8 cellular contexts compared by ENCODE assay signal in genomic region chr10:26859241-26860025, GRCh38. TPM values are rescaled to one million over a fixed set of nuclear protein-coding genes. Genes with fewer than 3 reads are reported as not detected.
DNase-seq lines count a peak whose midpoint lies in the region; ATAC-seq and TF ChIP-seq lines count a peak whose summit lies in the region.

No MANE protein-coding gene starts in this region.

- DNase-seq in H9 (no peak), DMS79 (lab: John Stamatoyannopoulos, UW) (no peak), NCI-H446 (lab: John Stamatoyannopoulos, UW) (no peak), NCI-H526 (lab: John Stamatoyannopoulos, UW) (no peak)

- ATAC-seq in gastroesophageal sphincter (no peak), GM19467 (IDR thresholded peaks at IDR 0.05; ENCODE audit: unreplicated experiment) (no peak)

- no peak overlapping the region for H4K8ac ChIP-seq in H9 (replicated peaks; ENCODE audit: insufficient read length, low read depth, low read length)

- peak overlapping the region; percentile 95 for H3K4me2 ChIP-seq in H9 (ENCODE audit: insufficient read depth, insufficient read length, low read length)

- H2AFZ ChIP-seq in H9 (ENCODE audit: low read length): no peak overlapping the region

- H3K27ac ChIP-seq in H9 (ENCODE audit: insufficient read length, low read depth, low read length) (no peak overlapping the region), VCaP (peak overlapping the region; percentile 90), gastroesophageal sphincter (peak overlapping the region; percentile 79 to 98 (median 94)), skin epidermis (peak overlapping the region in 20 of 21 experiments; percentile 96 to 100 (median 99))

- H3K27me3 Mint-ChIP-seq in H9 (ENCODE audit: low read depth): peaks cover 4% of the 10 kb centered on the region; the same call in 1 of the 2 replicates

- peaks cover 5% of the 10 kb centered on the region for H3K23me2 ChIP-seq in H9 (ENCODE audit: insufficient read length, low read depth, low read length, poor library complexity, severe bottlenecking)

- H2BK120ac ChIP-seq in H9 (ENCODE audit: low read depth, low read length, poor library complexity, severe bottlenecking): no peak overlapping the region

- peak overlapping the region; percentile 67 to 97 for H3K4me3 ChIP-seq in gastroesophageal sphincter
- H3K4me3 ChIP-seq in skin epidermis: peak overlapping the region; percentile 84 to 99 (median 96)

- H2BK15ac ChIP-seq in H9 (ENCODE audit: low read depth, low read length): no peak overlapping the region

- no peaks in the 10 kb centered on the region for H3K9me3 ChIP-seq in H9 (ENCODE audit: control insufficient read depth, low read depth, low read length)
- H3K9me3 ChIP-seq in gastroesophageal sphincter: no peaks in the 10 kb centered on the region

- no peak overlapping the region for H4K91ac ChIP-seq in H9 (ENCODE audit: insufficient read length, low read depth, low read length)

- peaks cover 4% of the 10 kb centered on the region for H3K79me1 ChIP-seq in H9 (ENCODE audit: insufficient read depth, low read depth, low read length, poor library complexity, severe bottlenecking)

- H3K79me2 ChIP-seq in H9 (ENCODE audit: insufficient read depth, low read length): peaks cover 32% of the 10 kb centered on the region; the same call in 1 of the 2 replicates

- H3K4me3 Mint-ChIP-seq in H9: peak overlapping the region; percentile 99

- H3K9me3 Mint-ChIP-seq in H9: no peaks in the 10 kb centered on the region

- no peak overlapping the region for H3K14ac ChIP-seq in H9 (ENCODE audit: insufficient read depth, low read length)

- no peak overlapping the region for H3K4ac ChIP-seq in H9 (ENCODE audit: low read depth, low read length)

- no peak overlapping the region for H3K18ac ChIP-seq in H9 (ENCODE audit: insufficient read length, low read depth, low read length)

- peak overlapping the region; percentile 78 for H3K9ac ChIP-seq in H9 (ENCODE audit: extremely low read depth, insufficient read length, low read length)

- no peak overlapping the region for H3K56ac ChIP-seq in H9 (ENCODE audit: insufficient read length, low read depth, low read length)

- H4K20me1 ChIP-seq in H9 (ENCODE audit: control insufficient read depth, insufficient read depth, insufficient read length): no peaks in the 10 kb centered on the region

- no peak overlapping the region for H4K5ac ChIP-seq in H9 (ENCODE audit: insufficient read length, low read depth, low read length)

- no peaks in the 10 kb centered on the region for H3K4me1 ChIP-seq in H9 (ENCODE audit: insufficient read depth, low read length)
- peaks cover 5 to 55% (median 21%) of the 10 kb centered on the region in 3 donors for H3K4me1 ChIP-seq in gastroesophageal sphincter

- peaks cover 24 to 30% of the 10 kb centered on the region in 2 experiments for H3K4me1 Mint-ChIP-seq in H9

- H3K27me3 ChIP-seq in H9 (ENCODE audit: insufficient read depth, low read length) (no peaks in the 10 kb centered on the region), gastroesophageal sphincter (peaks cover 18% of the 10 kb centered on the region)

- H2BK5ac ChIP-seq in H9 (ENCODE audit: insufficient read length, low read length): no peak overlapping the region

- no peak for TF ChIP-seq CTCF in H9 (conservative IDR thresholded peaks at IDR 0.05)
- TF ChIP-seq CTCF in VCaP (conservative IDR thresholded peaks at IDR 0.05): no peak
- no peak for TF ChIP-seq CTCF in gastroesophageal sphincter (IDR thresholded peaks at IDR 0.05)

- H3T11ph ChIP-seq in H9 (ENCODE audit: low read length): no peak overlapping the region

- no CpG with 5 or more reads among the region's 14 CpGs for WGBS in H9 (ENCODE audit: extremely low coverage, insufficient read length, low lambda C conversion rate)
- WGBS in gastroesophageal sphincter (ENCODE audit: low coverage in 1 of 2), 2 donors: 1% methylated on average over 13 to 14 of the region's 14 CpGs

- H2BK20ac ChIP-seq in H9 (ENCODE audit: low read depth, low read length, poor library complexity, severe bottlenecking): no peak overlapping the region

- H2BK12ac ChIP-seq in H9 (ENCODE audit: insufficient read length, low read depth, low read length): no peak overlapping the region

- no peak for TF ChIP-seq POLR2A in gastroesophageal sphincter (IDR thresholded peaks at IDR 0.05)

- H3K23ac ChIP-seq in H9 (ENCODE audit: insufficient read length, low read depth, low read length): no peak overlapping the region

- peaks cover 0 to 2% (median 0%) of the 10 kb centered on the region in 3 experiments; a peak in 2 of 7 replicates for H3K36me3 Mint-ChIP-seq in H9 (ENCODE audit: insufficient read depth in 1 of 3, low read depth in 3 of 3)

- H3K27ac Mint-ChIP-seq in H9: peak overlapping the region in 2 of 3 experiments; percentile 58 to 78; a peak in 4 of 7 replicates

- TF ChIP-seq EP300 in gastroesophageal sphincter (IDR thresholded peaks at IDR 0.05): no peak

- H2AK5ac ChIP-seq in H9 (ENCODE audit: insufficient read length, low read length): no peak overlapping the region

- H3K36me3 ChIP-seq in gastroesophageal sphincter: no peaks in the 10 kb centered on the region

RNA-seq across cellular contexts. Expression of gene ABI1, which starts 1.3 kb away (rescaled TPM):
- 35.8 and 36.9 TPM in 2 replicates for total RNA-seq in H9 (2021)
- 10 to 100 TPM; 46.4 to 70.9 (median 50.8) TPM for total RNA-seq in gastroesophageal sphincter
